ENCODE assay signal across 24 cellular contexts in genomic region chr11:10118830-10119229, GRCh38.
DNase-seq lines count a peak whose midpoint lies in the region; ATAC-seq and TF ChIP-seq lines count a peak whose summit lies in the region.
"Had no signal": no experiment of that assay in that cellular context is flagged by ENCODE, and none has a peak within 500 bp of the region (broad histone marks: within the 10 kb centered on the region; RNA-seq: fewer than 3 reads in every experiment).

No MANE protein-coding gene starts in this region.

- TF ChIP-seq CTCF in heart left ventricle (IDR thresholded peaks at IDR 0.05) (no peak), choroid plexus epithelial cell (conservative IDR thresholded peaks at IDR 0.05; ENCODE audit: low read depth, low read length) (no peak), thyroid gland (IDR thresholded peaks at IDR 0.05) (no peak)

- H3K4me3 ChIP-seq in heart left ventricle: no peak overlapping the region
- H3K4me3 ChIP-seq in choroid plexus epithelial cell (ENCODE audit: low read depth, low read length): no peak overlapping the region
- no peak overlapping the region for H3K4me3 ChIP-seq in thyroid gland (replicated peaks in 1 of 3)
- H3K4me3 ChIP-seq: BLaER1 treated with 17β-estradiol and CSF1 and Interleukin-3, amounts not matched to agents 10 nM and 100 nM; lung had no signal

- DNase-seq in heart left ventricle (no peak), left cardiac atrium (no peak), choroid plexus epithelial cell (ENCODE audit: low read depth) (peak; percentile 25), left lobe of liver (ENCODE audit: low spot score) (no peak), thyroid gland (no peak), DMS 273 treated with DMSO at 0.1 percent for 48 hours (lab: John Stamatoyannopoulos, UW) (no peak), cortex of kidney (lab: John Stamatoyannopoulos, UW) (no peak), HPDE6-E6E7 (ENCODE audit: extremely low spot score) (no peak)
- DNase-seq: ACHN; activated naive CD4-positive, alpha-beta T cell treated with anti-CD3 and anti-CD28 coated beads for 36 hours; amygdala; COR-L47; DMS79; foreskin keratinocyte; islet precursor cell; Karpas-422; NCI-H1048; NCI-H1930; NCI-H69; SHP77; T-helper 9 cell; WERI-Rb-1 had no signal

- intact Hi-C loops in heart left ventricle (cut with DNase I) (loop anchor here in 4 of 10 donors (10.0 kb wide), 2 partner anchors 176 to 186 kb away; partner anchors contain the start of genes ADM (in 3 of the 4) and SBF2 (in 1 of the 4)), left cardiac atrium (cut with DNase I) (no loop called here), thyroid gland (cut with DNase I) (no loop called here)

- TF ChIP-seq POLR2A in heart left ventricle (IDR thresholded peaks at IDR 0.05) (no peak), thyroid gland (IDR thresholded peaks at IDR 0.05) (no peak)

- H3K36me3 ChIP-seq in heart left ventricle (no peaks in the 10 kb centered on the region), thyroid gland (no peaks in the 10 kb centered on the region)
- H3K36me3 ChIP-seq: BLaER1 treated with 17β-estradiol and CSF1 and Interleukin-3, amounts not matched to agents 10 nM and 100 nM; WERI-Rb-1 had no signal

- H3K27ac ChIP-seq in heart left ventricle (peak overlapping the region in 11 of 12 donors; percentile 0 to 58 (median 42)), thyroid gland (peak overlapping the region in 2 of 3 donors; percentile 1 to 41)
- H3K27ac ChIP-seq: BLaER1 treated with 17β-estradiol and CSF1 and Interleukin-3, amounts not matched to agents 10 nM and 100 nM; foreskin keratinocyte; WERI-Rb-1 had no signal

- peaks cover 0 to 6% (median 0%) of the 10 kb centered on the region in 12 donors for H3K9me3 ChIP-seq in heart left ventricle
- H3K9me3 ChIP-seq in thyroid gland: no peaks in the 10 kb centered on the region

- peaks cover 15 to 55% (median 37%) of the 10 kb centered on the region in 12 donors for H3K4me1 ChIP-seq in heart left ventricle
- peaks cover 8 to 19% of the 10 kb centered on the region in 2 donors for H3K4me1 ChIP-seq in thyroid gland

- ATAC-seq in heart left ventricle: peak in 1 of 4 donors; percentile 37
- no peak for ATAC-seq in left cardiac atrium
- peak; percentile 34 for ATAC-seq in left lobe of liver
- ATAC-seq: foreskin keratinocyte had no signal

- H3K27me3 ChIP-seq in heart left ventricle: no peaks in the 10 kb centered on the region
- H3K27me3 ChIP-seq in thyroid gland: no peaks in the 10 kb centered on the region
- H3K27me3 ChIP-seq: BLaER1 treated with 17β-estradiol and CSF1 and Interleukin-3, amounts not matched to agents 10 nM and 100 nM; foreskin keratinocyte had no signal
